Comparison of ENCODE assay signal across 1 cellular context in genomic region chr4:41375561-41375960, GRCh38.
TF ChIP-seq lines count a peak whose summit lies in the region.

No MANE protein-coding gene starts in this region.

TF ChIP-seq in SK-N-SH treated with all-trans-retinoic acid at 6 μM for 48 hours, 23 proteins besides CTCF, POLR2A, EP300 and RAD21 (continued from another document):
- no peak for TF ChIP-seq PATZ1 (CRISPR knock-in tag; IDR thresholded peaks at IDR 0.05; ENCODE audit: borderline replicate concordance)
